1 cellular context compared by ENCODE assay signal in genomic region chr4:153450545-153450917, GRCh38.
TF ChIP-seq lines count a peak whose summit lies in the region.

No MANE protein-coding gene starts in this region.

TF ChIP-seq in GM23338, 12 proteins besides CTCF, POLR2A, EP300 and RAD21 (continued from another document):
- TF ChIP-seq ZNF462 (CRISPR knock-in tag; IDR thresholded peaks at IDR 0.05) (no peak), NANOG (IDR thresholded peaks at IDR 0.05; ENCODE audit: borderline replicate concordance) (no peak), ZNF331 (CRISPR knock-in tag; IDR thresholded peaks at IDR 0.05; ENCODE audit: low read depth) (no peak), JUNB (IDR thresholded peaks at IDR 0.05; ENCODE audit: unreplicated experiment) (no peak)
